Comparison of ENCODE assay signal across 13 cellular contexts in genomic region chr2:234026111-234026510, GRCh38. TPM values are rescaled to one million over a fixed set of nuclear protein-coding genes. Genes with fewer than 3 reads are reported as not detected.
DNase-seq lines count a peak whose midpoint lies in the region; ATAC-seq and TF ChIP-seq lines count a peak whose summit lies in the region.
"Had no signal": no experiment of that assay in that cellular context is flagged by ENCODE, and none has a peak within 500 bp of the region (broad histone marks: within the 10 kb centered on the region; RNA-seq: fewer than 3 reads in every experiment).

No MANE protein-coding gene starts in this region.

- TF ChIP-seq CTCF in WERI-Rb-1 (IDR thresholded peaks at IDR 0.05; ENCODE audit: low read depth, low read length): no peak
- TF ChIP-seq CTCF in hepatocyte (IDR thresholded peaks at IDR 0.05; ENCODE audit: poor library complexity): no peak
- TF ChIP-seq CTCF in suprapubic skin (IDR thresholded peaks at IDR 0.05): no peak

- H3K27me3 ChIP-seq in WERI-Rb-1 (ENCODE audit: insufficient read depth, low read depth, severe bottlenecking): no peaks in the 10 kb centered on the region
- H3K27me3 ChIP-seq in hepatocyte: no peaks in the 10 kb centered on the region
- H3K27me3 ChIP-seq in suprapubic skin: no peaks in the 10 kb centered on the region

- H3K27ac Mint-ChIP-seq in activated T-cell treated with anti-CD3 and anti-CD28 coated beads, Interleukin-2, amount 50 U/mL, for 72 hours: peak overlapping the region; percentile 9

- H3K4me3 ChIP-seq in WERI-Rb-1 (ENCODE audit: low read depth, low read length): no peak overlapping the region
- H3K4me3 ChIP-seq in hepatocyte: no peak overlapping the region
- peak overlapping the region; percentile 35 for H3K4me3 ChIP-seq in suprapubic skin

- H3K79me2 ChIP-seq in hepatocyte: no peaks in the 10 kb centered on the region

- no peak for TF ChIP-seq EP300 in suprapubic skin (IDR thresholded peaks at IDR 0.05)

- H3K4me1 ChIP-seq in hepatocyte (ENCODE audit: insufficient read depth) (no peaks in the 10 kb centered on the region), suprapubic skin (peaks cover 10% of the 10 kb centered on the region)

- TF ChIP-seq POLR2A in suprapubic skin (IDR thresholded peaks at IDR 0.05): no peak

- no peak for ATAC-seq in activated T-cell treated with anti-CD3 and anti-CD28 coated beads, Interleukin-2, amount 50 U/mL, for 72 hours (replicated peaks in 1 of 2)
- ATAC-seq in GM18861 (IDR thresholded peaks at IDR 0.05; ENCODE audit: unreplicated experiment): no peak

- no peak overlapping the region for H3K4me2 ChIP-seq in hepatocyte

- no peaks in the 10 kb centered on the region for H3K9me2 ChIP-seq in hepatocyte (replicated peaks; ENCODE audit: insufficient read depth)

- no peaks in the 10 kb centered on the region for H3K27me3 Mint-ChIP-seq in activated T-cell treated with anti-CD3 and anti-CD28 coated beads, Interleukin-2, amount 50 U/mL, for 72 hours (ENCODE audit: low read depth)

- H3K4me3 Mint-ChIP-seq in activated T-cell treated with anti-CD3 and anti-CD28 coated beads, Interleukin-2, amount 50 U/mL, for 72 hours: peak overlapping the region; percentile 77 to 86

- peaks cover 2 to 6% of the 10 kb centered on the region in 2 donors for H3K9me3 Mint-ChIP-seq in activated T-cell treated with anti-CD3 and anti-CD28 coated beads, Interleukin-2, amount 50 U/mL, for 72 hours

- H3K9me3 ChIP-seq in WERI-Rb-1 (ENCODE audit: severe bottlenecking) (peaks cover 4% of the 10 kb centered on the region), hepatocyte (ENCODE audit: low read depth) (no peaks in the 10 kb centered on the region), suprapubic skin (no peaks in the 10 kb centered on the region)

- WGBS in hepatocyte (ENCODE audit: low lambda C conversion rate, missing lambda C conversion rate): 0% methylated on average over 1 of the region's 1 CpG
- 50% methylated on average over 1 of the region's 1 CpG for WGBS in suprapubic skin

- H3K36me3 ChIP-seq in WERI-Rb-1 (no peaks in the 10 kb centered on the region), hepatocyte (replicated peaks; ENCODE audit: insufficient read depth, low read depth) (no peaks in the 10 kb centered on the region), suprapubic skin (no peaks in the 10 kb centered on the region)

- no peak for DNase-seq in activated T-cell treated with anti-CD3 and anti-CD28 coated beads, Interleukin-2, amount 50 U/mL, for 72 hours
- DNase-seq in activated T-cell treated with anti-CD3 and anti-CD28 coated beads, Interleukin-2, amount 50 U/mL, for 1 hour: no peak
- DNase-seq in WERI-Rb-1 (no peak), hepatocyte (ENCODE audit: low spot score) (peak; percentile 8), suprapubic skin (ENCODE audit: low spot score in 2 of 2) (no peak), NOMO-1 (lab: John Stamatoyannopoulos, UW; ENCODE audit: unreplicated experiment in 2 of 2) (no peak), T-helper 9 cell (no peak)
- DNase-seq: activated naive CD4-positive, alpha-beta T cell treated with anti-CD3 and anti-CD28 coated beads, Interleukin-2, amount 50 U/mL, for 16 hours; KG1 had no signal

- peaks cover 23% of the 10 kb centered on the region for H3K4me1 Mint-ChIP-seq in activated T-cell treated with anti-CD3 and anti-CD28 coated beads, Interleukin-2, amount 50 U/mL, for 72 hours (ENCODE audit: low read depth)

- no peaks in the 10 kb centered on the region for H4K20me1 ChIP-seq in hepatocyte (ENCODE audit: insufficient read depth, poor library complexity, severe bottlenecking)

- H3K27ac ChIP-seq in WERI-Rb-1 (peak overlapping the region; percentile 36; the same call in 1 of the 2 replicates), hepatocyte (no peak overlapping the region), suprapubic skin (no peak overlapping the region)

- H2AFZ ChIP-seq in hepatocyte: no peak overlapping the region

- H3K36me3 Mint-ChIP-seq in activated T-cell treated with anti-CD3 and anti-CD28 coated beads, Interleukin-2, amount 50 U/mL, for 72 hours (ENCODE audit: insufficient read depth in 2 of 2): no peaks in the 10 kb centered on the region

RNA-seq across cellular contexts. Expression of gene SPP2, which starts 24.4 kb away (rescaled TPM):
- not detected for total RNA-seq in activated T-cell treated with anti-CD3 and anti-CD28 coated beads, Interleukin-2, amount 50 U/mL, for 72 hours
- total RNA-seq in hepatocyte (75.5 and 78.5 TPM in 2 replicates), suprapubic skin (not detected)
- 26.1 and 71.4 TPM in 2 replicates for polyA plus RNA-seq in hepatocyte
- total RNA-seq: skeletal muscle tissue; T-helper 2 cell treated with Interferon-gamma antibody and Interleukin-4, amounts not matched to agents 100 ng/mL and 5 ng/mL, for 36 hours had no signal
- polyA plus RNA-seq: BJ had no signal

Comparison
In these comparisons a context has a peak if more than half of its experiments do, and no peak if none do; other contexts are left out.
1. RNA of gene SPP2, which starts 24.4 kb away (total RNA-seq): 75.5 to 78.5 TPM in hepatocyte; not detected in activated T-cell treated with anti-CD3 and anti-CD28 coated beads, Interleukin-2, amount 50 U/mL, for 72 hours and not detected in suprapubic skin; every median in the first group is over 10 times any median in the second.